Comparison of ENCODE assay signal across 9 cellular contexts in the genomic region with DNA sequence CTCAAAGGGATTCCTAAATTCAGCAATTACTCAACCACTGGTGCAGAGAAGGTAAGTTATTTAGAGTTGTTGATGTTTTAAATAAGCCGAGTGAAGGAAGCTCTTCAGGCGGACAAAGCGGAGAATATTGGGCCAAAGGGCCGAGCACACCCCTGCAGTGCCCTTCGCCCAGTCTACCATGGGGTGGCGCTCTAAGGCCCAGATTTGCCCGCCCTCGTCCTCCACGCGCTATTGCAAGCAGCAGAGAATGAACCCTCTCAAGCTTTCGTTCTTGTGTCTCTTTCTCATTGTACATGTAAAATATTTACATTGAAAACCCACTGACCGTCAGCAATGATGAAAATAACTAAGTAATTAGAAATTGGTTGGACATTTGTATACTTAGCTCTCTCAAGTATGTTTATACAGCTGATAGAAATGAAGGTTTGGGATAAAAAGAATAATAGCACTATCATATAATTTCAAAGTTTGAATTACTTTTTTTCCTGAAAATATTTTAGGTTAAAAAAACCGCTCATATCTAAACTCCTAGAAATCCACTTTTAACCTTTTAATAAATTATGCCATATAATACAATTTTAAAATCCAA.
A peak's percentile ranks its signal among the peaks of the same experiment; 100 is the strongest.
DNase-seq lines count a peak whose midpoint lies in the region; ATAC-seq and TF ChIP-seq lines count a peak whose summit lies in the region.
"Had no signal": no experiment of that assay in that cellular context is flagged by ENCODE, and none has a peak within 500 bp of the region (broad histone marks: within the 10 kb centered on the region; RNA-seq: fewer than 3 reads in every experiment).

No MANE protein-coding gene starts in this region.

- DNase-seq in NCI-H2029 (lab: John Stamatoyannopoulos, UW) (peak; percentile 38), NCI-H2029 treated with DMSO at 0.1 percent for 48 hours (lab: John Stamatoyannopoulos, UW) (no peak), NCI-H82 treated with DMSO at 0.1 percent for 48 hours (lab: John Stamatoyannopoulos, UW; ENCODE audit: unreplicated experiment) (peak; percentile 4), dermis blood vessel endothelial cell (peak; percentile 81), lung microvascular endothelial cell (ENCODE audit: low read depth in 2 of 2) (peak; percentile 71 to 83), G401 (ENCODE audit: low spot score) (no peak)

- CTCF ChIA-PET in HEK293 (lab: Yijun Ruan, JAX): interaction anchor here (0.5 to 2.2 kb wide), 81 partner anchors 9 to 1117 kb away, joined by 3 to 44 read pairs (median 4); a partner anchor contains a TSS

- H3K4me3 ChIP-seq in HEK293 (ENCODE audit: low read depth, low read length): no peak overlapping the region
- H3K4me3 ChIP-seq: BLaER1 treated with 17β-estradiol and CSF1 and Interleukin-3, amounts not matched to agents 10 nM and 100 nM had no signal

- no peak overlapping the region for H3K27ac ChIP-seq in HEK293 (ENCODE audit: extremely low read depth, low read depth, low read length)
- H3K27ac ChIP-seq: BLaER1 treated with 17β-estradiol and CSF1 and Interleukin-3, amounts not matched to agents 10 nM and 100 nM had no signal

- in situ Hi-C loops in G401 (cut with HindIII; ENCODE audit: low sequenced_read_pairs): no loop called here

- peaks cover 11% of the 10 kb centered on the region for H3K4me1 ChIP-seq in HEK293 (ENCODE audit: control insufficient read depth, insufficient read depth, low read length)
- H3K4me1 ChIP-seq: BLaER1 treated with 17β-estradiol and CSF1 and Interleukin-3, amounts not matched to agents 10 nM and 100 nM had no signal

- ATAC-seq in HG03521 (IDR thresholded peaks at IDR 0.05; ENCODE audit: unreplicated experiment): no peak

- peak; percentile 54; the same call in 1 of the 2 replicates for TF ChIP-seq CTCF in HEK293 (tag by site-specific recombination; IDR thresholded peaks at IDR 0.05)

- POLR2A ChIA-PET in HEK293 (lab: Yijun Ruan, JAX): no interaction called here

- no peaks in the 10 kb centered on the region for H3K36me3 ChIP-seq in HEK293 (ENCODE audit: control insufficient read depth in 2 of 2, insufficient read depth in 1 of 2, low read length in 2 of 2)
- H3K36me3 ChIP-seq: BLaER1 treated with 17β-estradiol and CSF1 and Interleukin-3, amounts not matched to agents 10 nM and 100 nM had no signal

- no peaks in the 10 kb centered on the region for H3K9me3 ChIP-seq in HEK293 (ENCODE audit: control insufficient read depth, insufficient read depth, low read depth, low read length)
- H3K9me3 ChIP-seq: BLaER1 treated with 17β-estradiol and CSF1 and Interleukin-3, amounts not matched to agents 10 nM and 100 nM had no signal

TF ChIP-seq in HEK293, 187 proteins besides CTCF, POLR2A, EP300 and RAD21 (continues in another document):
- peak; percentile 18; the same call in 1 of the 2 replicates for TF ChIP-seq EGR2 (tag by site-specific recombination; IDR thresholded peaks at IDR 0.05; ENCODE audit: low read depth)
- peak; percentile 67; the same call in 1 of the 2 replicates for TF ChIP-seq ZSCAN30 (tag by site-specific recombination; IDR thresholded peaks at IDR 0.05)
- peak; percentile 94 for TF ChIP-seq ZNF654 (tag by site-specific recombination; IDR thresholded peaks at IDR 0.05; ENCODE audit: low read depth)
- no peak for TF ChIP-seq RBAK (tag by site-specific recombination; IDR thresholded peaks at IDR 0.05)
- TF ChIP-seq, protein P1, sequence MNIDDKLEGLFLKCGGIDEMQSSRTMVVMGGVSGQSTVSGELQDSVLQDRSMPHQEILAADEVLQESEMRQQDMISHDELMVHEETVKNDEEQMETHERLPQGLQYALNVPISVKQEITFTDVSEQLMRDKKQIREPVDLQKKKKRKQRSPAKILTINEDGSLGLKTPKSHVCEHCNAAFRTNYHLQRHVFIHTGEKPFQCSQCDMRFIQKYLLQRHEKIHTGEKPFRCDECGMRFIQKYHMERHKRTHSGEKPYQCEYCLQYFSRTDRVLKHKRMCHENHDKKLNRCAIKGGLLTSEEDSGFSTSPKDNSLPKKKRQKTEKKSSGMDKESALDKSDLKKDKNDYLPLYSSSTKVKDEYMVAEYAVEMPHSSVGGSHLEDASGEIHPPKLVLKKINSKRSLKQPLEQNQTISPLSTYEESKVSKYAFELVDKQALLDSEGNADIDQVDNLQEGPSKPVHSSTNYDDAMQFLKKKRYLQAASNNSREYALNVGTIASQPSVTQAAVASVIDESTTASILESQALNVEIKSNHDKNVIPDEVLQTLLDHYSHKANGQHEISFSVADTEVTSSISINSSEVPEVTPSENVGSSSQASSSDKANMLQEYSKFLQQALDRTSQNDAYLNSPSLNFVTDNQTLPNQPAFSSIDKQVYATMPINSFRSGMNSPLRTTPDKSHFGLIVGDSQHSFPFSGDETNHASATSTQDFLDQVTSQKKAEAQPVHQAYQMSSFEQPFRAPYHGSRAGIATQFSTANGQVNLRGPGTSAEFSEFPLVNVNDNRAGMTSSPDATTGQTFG (tag by site-specific recombination; IDR thresholded peaks at IDR 0.05; ENCODE audit: borderline replicate concordance): no peak
- no peak for TF ChIP-seq OSR2 (tag by site-specific recombination; IDR thresholded peaks at IDR 0.05)
- TF ChIP-seq, protein P2, sequence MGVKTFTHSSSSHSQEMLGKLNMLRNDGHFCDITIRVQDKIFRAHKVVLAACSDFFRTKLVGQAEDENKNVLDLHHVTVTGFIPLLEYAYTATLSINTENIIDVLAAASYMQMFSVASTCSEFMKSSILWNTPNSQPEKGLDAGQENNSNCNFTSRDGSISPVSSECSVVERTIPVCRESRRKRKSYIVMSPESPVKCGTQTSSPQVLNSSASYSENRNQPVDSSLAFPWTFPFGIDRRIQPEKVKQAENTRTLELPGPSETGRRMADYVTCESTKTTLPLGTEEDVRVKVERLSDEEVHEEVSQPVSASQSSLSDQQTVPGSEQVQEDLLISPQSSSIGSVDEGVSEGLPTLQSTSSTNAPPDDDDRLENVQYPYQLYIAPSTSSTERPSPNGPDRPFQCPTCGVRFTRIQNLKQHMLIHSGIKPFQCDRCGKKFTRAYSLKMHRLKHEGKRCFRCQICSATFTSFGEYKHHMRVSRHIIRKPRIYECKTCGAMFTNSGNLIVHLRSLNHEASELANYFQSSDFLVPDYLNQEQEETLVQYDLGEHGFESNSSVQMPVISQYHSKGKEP (tag by site-specific recombination; IDR thresholded peaks at IDR 0.05): peak; percentile 53; the same call in 1 of the 2 replicates
- 0 out of 2 replicates have a peak, but pooled peaks have one; percentile 35 for TF ChIP-seq GFI1B (tag by site-specific recombination; IDR thresholded peaks at IDR 0.05)
- peak; percentile 84 for TF ChIP-seq ZNF660 (tag by site-specific recombination; IDR thresholded peaks at IDR 0.05)
- TF ChIP-seq ZXDB (tag by site-specific recombination; IDR thresholded peaks at IDR 0.05): no peak
- no peak for TF ChIP-seq ZNF670 (tag by site-specific recombination; IDR thresholded peaks at IDR 0.05; ENCODE audit: low read depth)
- TF ChIP-seq ZNF626 (tag by site-specific recombination; IDR thresholded peaks at IDR 0.05): no peak
- no peak for TF ChIP-seq ZNF121 (tag by site-specific recombination; IDR thresholded peaks at IDR 0.05)
- 0 out of 2 replicates have a peak, but pooled peaks have one; percentile 49 for TF ChIP-seq ZNF501 (tag by site-specific recombination; IDR thresholded peaks at IDR 0.05)
- TF ChIP-seq ZNF624 (tag by site-specific recombination; IDR thresholded peaks at IDR 0.05): no peak
- 0 out of 2 replicates have a peak, but pooled peaks have one; percentile 16 for TF ChIP-seq SP7 (tag by site-specific recombination; IDR thresholded peaks at IDR 0.05)
- TF ChIP-seq ZNF394 (tag by site-specific recombination; IDR thresholded peaks at IDR 0.05; ENCODE audit: borderline replicate concordance): no peak
- TF ChIP-seq PRDM1 (tag by site-specific recombination; IDR thresholded peaks at IDR 0.05): peak; percentile 36; the same call in 1 of the 2 replicates
- TF ChIP-seq, protein P3, sequence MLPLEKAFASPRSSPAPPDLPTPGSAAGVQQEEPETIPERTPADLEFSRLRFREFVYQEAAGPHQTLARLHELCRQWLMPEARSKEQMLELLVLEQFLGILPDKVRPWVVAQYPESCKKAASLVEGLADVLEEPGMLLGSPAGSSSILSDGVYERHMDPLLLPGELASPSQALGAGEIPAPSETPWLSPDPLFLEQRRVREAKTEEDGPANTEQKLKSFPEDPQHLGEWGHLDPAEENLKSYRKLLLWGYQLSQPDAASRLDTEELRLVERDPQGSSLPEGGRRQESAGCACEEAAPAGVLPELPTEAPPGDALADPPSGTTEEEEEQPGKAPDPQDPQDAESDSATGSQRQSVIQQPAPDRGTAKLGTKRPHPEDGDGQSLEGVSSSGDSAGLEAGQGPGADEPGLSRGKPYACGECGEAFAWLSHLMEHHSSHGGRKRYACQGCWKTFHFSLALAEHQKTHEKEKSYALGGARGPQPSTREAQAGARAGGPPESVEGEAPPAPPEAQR (tag by site-specific recombination; IDR thresholded peaks at IDR 0.05): no peak
- no peak for TF ChIP-seq HOXA7 (CRISPR knock-in tag; IDR thresholded peaks at IDR 0.05; ENCODE audit: borderline replicate concordance)
- TF ChIP-seq, protein P4, sequence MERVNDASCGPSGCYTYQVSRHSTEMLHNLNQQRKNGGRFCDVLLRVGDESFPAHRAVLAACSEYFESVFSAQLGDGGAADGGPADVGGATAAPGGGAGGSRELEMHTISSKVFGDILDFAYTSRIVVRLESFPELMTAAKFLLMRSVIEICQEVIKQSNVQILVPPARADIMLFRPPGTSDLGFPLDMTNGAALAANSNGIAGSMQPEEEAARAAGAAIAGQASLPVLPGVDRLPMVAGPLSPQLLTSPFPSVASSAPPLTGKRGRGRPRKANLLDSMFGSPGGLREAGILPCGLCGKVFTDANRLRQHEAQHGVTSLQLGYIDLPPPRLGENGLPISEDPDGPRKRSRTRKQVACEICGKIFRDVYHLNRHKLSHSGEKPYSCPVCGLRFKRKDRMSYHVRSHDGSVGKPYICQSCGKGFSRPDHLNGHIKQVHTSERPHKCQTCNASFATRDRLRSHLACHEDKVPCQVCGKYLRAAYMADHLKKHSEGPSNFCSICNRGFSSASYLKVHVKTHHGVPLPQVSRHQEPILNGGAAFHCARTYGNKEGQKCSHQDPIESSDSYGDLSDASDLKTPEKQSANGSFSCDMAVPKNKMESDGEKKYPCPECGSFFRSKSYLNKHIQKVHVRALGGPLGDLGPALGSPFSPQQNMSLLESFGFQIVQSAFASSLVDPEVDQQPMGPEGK (tag by site-specific recombination; IDR thresholded peaks at IDR 0.05): no peak
- TF ChIP-seq ZFHX2 (tag by site-specific recombination; conservative IDR thresholded peaks at IDR 0.05): 0 out of 2 replicates have a peak, but pooled peaks have one; percentile 9
- no peak for TF ChIP-seq ZNF561 (tag by site-specific recombination; IDR thresholded peaks at IDR 0.05; ENCODE audit: borderline replicate concordance)
- no peak for TF ChIP-seq ZNF184 (tag by site-specific recombination; IDR thresholded peaks at IDR 0.05)

Comparison
In these comparisons a context has a peak if more than half of its experiments do, and no peak if none do; other contexts are left out.
1. DNase-seq: peak in NCI-H2029 (single experiment), NCI-H82 treated with DMSO at 0.1 percent for 48 hours (single experiment), dermis blood vessel endothelial cell (single experiment) and lung microvascular endothelial cell (2 of 2); none in NCI-H2029 treated with DMSO at 0.1 percent for 48 hours (single experiment) and G401 (single experiment).